29 cellular contexts compared by ENCODE assay signal in genomic region chr10:17768506-17768905, GRCh38. TPM values are rescaled to one million over a fixed set of nuclear protein-coding genes. Genes with fewer than 3 reads are reported as not detected.
"Had no signal": no experiment of that assay in that cellular context is flagged by ENCODE, and none has a peak within 500 bp of the region (broad histone marks: within the 10 kb centered on the region; RNA-seq: fewer than 3 reads in every experiment).

No MANE protein-coding gene starts in this region.

- H3K27me3 ChIP-seq: adrenal gland, ascending aorta, brain microvascular endothelial cell, hepatocyte, right lobe of liver, stomach, suprapubic skin, tibial nerve, uterus had no signal

- H3K27ac Mint-ChIP-seq: activated naive CD8-positive, alpha-beta T cell; activated T-helper 2 cell treated with anti-CD3 and anti-CD28 coated beads, Interferon-gamma antibody, Interleukin-2, Interleukin-4, amounts not matched to agents 10 μg/mL and 5 μg/mL and 100 μg/mL, durations not matched to agents 14 hours and 24 hours and 36 hours; immature natural killer cell; memory B cell; nephron progenitor cell; stimulated activated memory B cell treated with anti-CD40 and anti-IgM and Interleukin-4, amounts not matched to agents 10 μg/mL and 1 μg/mL and 100 μg/mL, for 72 hours; WTC11 had no signal

- H3K4me3 ChIP-seq: adrenal gland, ascending aorta, hepatocyte, right lobe of liver, smooth muscle cell, stomach, suprapubic skin, tibial nerve, uterus had no signal

- H3K27ac ChIP-seq: ascending aorta, brain microvascular endothelial cell, hepatocyte, right lobe of liver, stomach, suprapubic skin, tibial nerve, uterus had no signal

- H3K79me2 ChIP-seq: hepatocyte had no signal

- H3K4me2 ChIP-seq: hepatocyte, smooth muscle cell had no signal

- H3K4me1 ChIP-seq: adrenal gland, ascending aorta, right lobe of liver, stomach, suprapubic skin, tibial nerve, uterus had no signal

- DNase-seq: activated CD4-positive, alpha-beta T cell treated with anti-CD3 and anti-CD28 coated beads, Interleukin-2, amount 50 U/mL, for 4 hours; activated CD8-positive, alpha-beta memory T cell treated with anti-CD3 and anti-CD28 coated beads, Interleukin-2, amount 50 U/mL, for 48 hours; activated naive CD4-positive, alpha-beta T cell; activated T-cell treated with anti-CD3 and anti-CD28 coated beads, Interleukin-2, amount 50 U/mL, for 4 hours; adrenal gland; brain microvascular endothelial cell; central memory CD4-positive, alpha-beta T cell; foreskin melanocyte; glutamatergic neuron; immature natural killer cell; nephron progenitor cell; nucleus accumbens; right lobe of liver; stimulated activated CD4-positive, alpha-beta T cell treated with anti-CD3 and anti-CD28 coated beads, Interleukin-15, amount 100 ng/mL, for 24 hours; stomach; T-helper 1 cell; uterus had no signal

- H3K4me1 Mint-ChIP-seq: immature natural killer cell; memory B cell; nephron progenitor cell; stimulated activated memory B cell treated with anti-CD40 and anti-IgM and Interleukin-4, amounts not matched to agents 10 μg/mL and 1 μg/mL and 100 μg/mL, for 72 hours had no signal

- H2AFZ ChIP-seq: hepatocyte had no signal

- H3K27me3 Mint-ChIP-seq: stimulated activated memory B cell treated with anti-CD40 and anti-IgM and Interleukin-4, amounts not matched to agents 10 μg/mL and 1 μg/mL and 100 μg/mL, for 72 hours had no signal

- H3K9me3 Mint-ChIP-seq: activated T-helper 2 cell treated with anti-CD3 and anti-CD28 coated beads, Interferon-gamma antibody, Interleukin-2, Interleukin-4, amounts not matched to agents 10 μg/mL and 5 μg/mL and 100 μg/mL, durations not matched to agents 14 hours and 24 hours and 36 hours; immature natural killer cell had no signal

- H3K36me3 ChIP-seq: adrenal gland, ascending aorta, brain microvascular endothelial cell, right lobe of liver, stomach, suprapubic skin, tibial nerve, uterus had no signal

- H3K36me3 Mint-ChIP-seq: immature natural killer cell; memory B cell; stimulated activated memory B cell treated with anti-CD40 and anti-IgM and Interleukin-4, amounts not matched to agents 10 μg/mL and 1 μg/mL and 100 μg/mL, for 72 hours; WTC11 had no signal

- H3K9me3 ChIP-seq: adrenal gland, ascending aorta, right lobe of liver, stomach, suprapubic skin, tibial nerve, uterus had no signal

- ATAC-seq: activated T-cell treated with anti-CD3 and anti-CD28 coated beads, Interleukin-2, amount 50 U/mL, for 4 hours; stimulated activated memory B cell treated with anti-CD40 and anti-IgM and Interleukin-4, amounts not matched to agents 10 μg/mL and 1 μg/mL and 100 μg/mL, for 72 hours; WTC11 had no signal

- H3K4me3 Mint-ChIP-seq: activated naive CD8-positive, alpha-beta T cell; activated T-cell treated with anti-CD3 and anti-CD28 coated beads, Interleukin-2, amount 50 U/mL, for 4 hours; immature natural killer cell; memory B cell; nephron progenitor cell; stimulated activated memory B cell treated with anti-CD40 and anti-IgM and Interleukin-4, amounts not matched to agents 10 μg/mL and 1 μg/mL and 100 μg/mL, for 72 hours; WTC11 had no signal

RNA-seq across cellular contexts. Expression of gene TMEM236, which starts 16.5 kb away (rescaled TPM):
- total RNA-seq: ascending aorta had no signal
- polyA plus RNA-seq: smooth muscle cell had no signal

RNA-seq across cellular contexts. Expression of gene MRC1, which starts 40.6 kb away (rescaled TPM):
- total RNA-seq: activated T-helper 2 cell treated with anti-CD3 and anti-CD28 coated beads, Interferon-gamma antibody, Interleukin-2, Interleukin-4, amounts not matched to agents 10 μg/mL and 5 μg/mL and 100 μg/mL, durations not matched to agents 14 hours and 24 hours and 36 hours; epithelial cell of proximal tubule; fibroblast of lung; smooth muscle cell had no signal
- polyA plus RNA-seq: immature natural killer cell, smooth muscle cell had no signal
